ENCODE assay signal across 8 cellular contexts in the genomic region with DNA sequence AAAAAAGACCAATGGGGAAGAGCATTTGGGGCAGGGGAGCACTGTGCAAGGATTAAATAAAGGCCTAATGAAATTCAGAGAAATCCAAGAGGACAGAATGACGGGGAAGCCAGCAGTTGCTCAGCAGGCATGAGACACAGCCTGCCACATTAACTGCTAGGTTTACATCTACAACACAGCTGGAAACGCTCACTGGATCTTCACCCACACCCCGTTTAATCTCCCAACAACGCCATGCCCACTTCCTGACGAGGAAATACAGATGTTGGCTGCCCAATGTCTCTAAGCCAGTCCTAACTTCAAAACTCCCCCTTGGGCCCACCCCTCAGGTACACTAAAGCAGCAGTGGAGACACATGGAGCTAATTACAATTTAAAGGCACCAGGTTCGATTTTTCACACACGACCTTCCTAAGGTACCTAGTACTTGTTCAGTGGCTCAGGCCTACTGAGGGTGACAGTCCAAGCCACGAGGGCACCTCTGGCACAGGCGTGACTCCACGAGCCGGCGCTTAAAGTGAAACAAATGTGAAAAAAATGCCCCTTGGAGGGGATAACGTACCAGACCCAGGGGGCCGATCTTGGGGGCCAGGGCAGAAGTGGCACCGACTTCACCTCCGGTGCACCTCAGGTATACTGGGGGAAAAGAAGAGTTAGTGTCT. TPM values are rescaled to one million over a fixed set of nuclear protein-coding genes. Genes with fewer than 3 reads are reported as not detected.
DNase-seq lines count a peak whose midpoint lies in the region; ATAC-seq and TF ChIP-seq lines count a peak whose summit lies in the region.

No MANE protein-coding gene starts in this region.

- H3K27me3 Mint-ChIP-seq in activated CD8-positive, alpha-beta T cell treated with anti-CD3 and anti-CD28 coated beads for 36 hours, result no peaks in the 10 kb centered on the region

- peak overlapping the region; percentile 93 to 94 for H3K27ac ChIP-seq in prostate gland

- POLR2A ChIA-PET in activated CD8-positive, alpha-beta T cell treated with anti-CD3 and anti-CD28 coated beads for 36 hours (lab: Charles Lee), result interaction anchor here (0.6 to 4.2 kb wide), 40 partner anchors 10 to 1625 kb away, joined by 3 to 52 read pairs (median 5); partner anchors contain the start of genes CDK9, EEIG1, SH2D3C and SLC2A8

- no peaks in the 10 kb centered on the region for H3K27me3 ChIP-seq in prostate gland (replicated peaks; ENCODE audit: insufficient read depth)

- H3K4me3 Mint-ChIP-seq in activated CD8-positive, alpha-beta T cell treated with anti-CD3 and anti-CD28 coated beads for 36 hours, result peak overlapping the region; percentile 91

- peak overlapping the region; percentile 94 for H3K27ac Mint-ChIP-seq in activated CD8-positive, alpha-beta T cell treated with anti-CD3 and anti-CD28 coated beads for 36 hours

- intact Hi-C loops in activated CD8-positive, alpha-beta T cell treated with anti-CD3 and anti-CD28 coated beads for 36 hours (cut with micrococcal nuclease), result no loop called here
- intact Hi-C loops in prostate gland (cut with DNase I), result no loop called here

- DNase-seq in AG20443 (ENCODE audit: low spot score) (peak; percentile 40), HCEC 1CT (peak; percentile 42), glomerular visceral epithelial cell (ENCODE audit: extremely low spot score) (peak; percentile 28), prostate gland (ENCODE audit: low spot score) (no peak), cerebellar cortex (ENCODE audit: low spot score) (no peak), EL (no peak)
- DNase-seq in activated CD8-positive, alpha-beta T cell treated with anti-CD3 and anti-CD28 coated beads for 36 hours, result no peak

- CTCF ChIA-PET in activated CD8-positive, alpha-beta T cell treated with anti-CD3 and anti-CD28 coated beads for 36 hours (lab: Charles Lee), result interaction anchor here (1.3 kb wide), 1 partner anchor 27 kb away, joined by 6 read pairs; the partner anchor contains the start of gene ZNF79

- H3K36me3 ChIP-seq in prostate gland, result peaks cover 3 to 12% of the 10 kb centered on the region in 2 donors

- peak overlapping the region; percentile 70 to 78 for H3K4me3 ChIP-seq in prostate gland

- H3K36me3 Mint-ChIP-seq in activated CD8-positive, alpha-beta T cell treated with anti-CD3 and anti-CD28 coated beads for 36 hours (ENCODE audit: low read depth), result peaks cover 68% of the 10 kb centered on the region

- no peak for ATAC-seq in activated CD8-positive, alpha-beta T cell treated with anti-CD3 and anti-CD28 coated beads for 36 hours
- ATAC-seq in GM18511 (IDR thresholded peaks at IDR 0.05; ENCODE audit: unreplicated experiment), result no peak

- H3K4me1 ChIP-seq in prostate gland (replicated peaks), result peaks cover 16% of the 10 kb centered on the region

- WGBS in prostate gland, result 2% methylated on average over 16 of the region's 16 CpGs

- no peak for TF ChIP-seq CTCF in activated CD8-positive, alpha-beta T cell treated with anti-CD3 and anti-CD28 coated beads for 36 hours (IDR thresholded peaks at IDR 0.05)
- no peak for TF ChIP-seq CTCF in prostate gland (IDR thresholded peaks at IDR 0.05)

- H3K9me3 ChIP-seq in prostate gland, result no peaks in the 10 kb centered on the region

- peaks cover 39% of the 10 kb centered on the region for H3K4me1 Mint-ChIP-seq in activated CD8-positive, alpha-beta T cell treated with anti-CD3 and anti-CD28 coated beads for 36 hours (ENCODE audit: low read depth)

- H3K9me3 Mint-ChIP-seq in activated CD8-positive, alpha-beta T cell treated with anti-CD3 and anti-CD28 coated beads for 36 hours, result peaks cover 3% of the 10 kb centered on the region

- no peak for TF ChIP-seq POLR2A in prostate gland (IDR thresholded peaks at IDR 0.05)

RNA-seq across cellular contexts. Expression of gene RPL12, which starts 0.9 kb away (rescaled TPM):
- total RNA-seq in activated CD8-positive, alpha-beta T cell treated with anti-CD3 and anti-CD28 coated beads for 36 hours, result 1,000 to 10,000 TPM; 2,353 to 2,364 TPM
- total RNA-seq in prostate gland, result 1,000 to 10,000 TPM; 1,460 to 2,640 TPM

RNA-seq across cellular contexts. Expression of gene LRSAM1, which starts 1.0 kb away (rescaled TPM):
- 10 to 100 TPM; 17.1 to 18.6 TPM for total RNA-seq in activated CD8-positive, alpha-beta T cell treated with anti-CD3 and anti-CD28 coated beads for 36 hours
- total RNA-seq in prostate gland, result 10 to 100 TPM; 14.8 to 30.5 TPM

RNA-seq across cellular contexts. Expression of gene ZNF79, which starts 26.1 kb away (rescaled TPM):
- total RNA-seq in activated CD8-positive, alpha-beta T cell treated with anti-CD3 and anti-CD28 coated beads for 36 hours, result 1 to 10 TPM; 7.6 TPM
- 10 to 100 TPM; 14.3 to 14.5 TPM for total RNA-seq in prostate gland

RNA-seq across cellular contexts. Expression of gene SLC2A8, which starts 53.3 kb away (rescaled TPM):
- 1 to 10 TPM; 1.6 to 2.1 TPM for total RNA-seq in activated CD8-positive, alpha-beta T cell treated with anti-CD3 and anti-CD28 coated beads for 36 hours
- total RNA-seq in prostate gland, result 10 to 100 TPM; 29.3 to 69.3 TPM

Comparison
In these comparisons a context has a peak if more than half of its experiments do, and no peak if none do; other contexts are left out.
1. DNase-seq: peak in AG20443 (single experiment), HCEC 1CT (single experiment) and glomerular visceral epithelial cell (single experiment); none in activated CD8-positive, alpha-beta T cell treated with anti-CD3 and anti-CD28 coated beads for 36 hours (single experiment), prostate gland (single experiment), cerebellar cortex (single experiment) and EL (single experiment).